Comparison of ENCODE assay signal across 1 cellular context in the genomic region with DNA sequence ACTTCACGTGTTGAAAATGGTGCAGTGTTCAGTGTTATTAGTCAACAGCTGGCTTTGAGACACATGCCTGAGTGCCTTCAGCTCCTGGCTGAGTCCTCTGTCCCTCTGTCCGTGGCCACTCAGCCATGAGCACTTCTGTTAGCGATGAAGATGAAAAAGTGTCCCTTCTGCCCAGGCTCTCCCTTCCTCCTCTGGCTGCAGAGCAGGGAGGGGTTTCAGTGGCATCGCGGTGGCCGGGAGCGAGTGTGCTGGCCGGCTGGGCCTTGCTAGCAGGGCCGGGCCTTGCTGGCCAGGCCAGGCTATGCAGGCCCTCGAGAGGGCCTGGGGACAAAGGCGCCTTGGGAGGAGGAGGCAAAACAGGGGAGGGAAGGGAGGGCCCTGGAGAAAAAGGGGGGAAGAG.
TF ChIP-seq lines count a peak whose summit lies in the region.

No MANE protein-coding gene starts in this region.

TF ChIP-seq in K562, 482 proteins besides CTCF, POLR2A, EP300 and RAD21 (continued from another document):
- TF ChIP-seq, protein P1, sequence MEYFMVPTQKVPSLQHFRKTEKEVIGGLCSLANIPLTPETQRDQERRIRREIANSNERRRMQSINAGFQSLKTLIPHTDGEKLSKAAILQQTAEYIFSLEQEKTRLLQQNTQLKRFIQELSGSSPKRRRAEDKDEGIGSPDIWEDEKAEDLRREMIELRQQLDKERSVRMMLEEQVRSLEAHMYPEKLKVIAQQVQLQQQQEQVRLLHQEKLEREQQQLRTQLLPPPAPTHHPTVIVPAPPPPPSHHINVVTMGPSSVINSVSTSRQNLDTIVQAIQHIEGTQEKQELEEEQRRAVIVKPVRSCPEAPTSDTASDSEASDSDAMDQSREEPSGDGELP (CRISPR knock-in tag; IDR thresholded peaks at IDR 0.05; ENCODE audit: borderline replicate concordance), result no peak
- no peak for TF ChIP-seq ZNF253 (CRISPR knock-in tag; conservative IDR thresholded peaks at IDR 0.05)
- TF ChIP-seq, protein P2, sequence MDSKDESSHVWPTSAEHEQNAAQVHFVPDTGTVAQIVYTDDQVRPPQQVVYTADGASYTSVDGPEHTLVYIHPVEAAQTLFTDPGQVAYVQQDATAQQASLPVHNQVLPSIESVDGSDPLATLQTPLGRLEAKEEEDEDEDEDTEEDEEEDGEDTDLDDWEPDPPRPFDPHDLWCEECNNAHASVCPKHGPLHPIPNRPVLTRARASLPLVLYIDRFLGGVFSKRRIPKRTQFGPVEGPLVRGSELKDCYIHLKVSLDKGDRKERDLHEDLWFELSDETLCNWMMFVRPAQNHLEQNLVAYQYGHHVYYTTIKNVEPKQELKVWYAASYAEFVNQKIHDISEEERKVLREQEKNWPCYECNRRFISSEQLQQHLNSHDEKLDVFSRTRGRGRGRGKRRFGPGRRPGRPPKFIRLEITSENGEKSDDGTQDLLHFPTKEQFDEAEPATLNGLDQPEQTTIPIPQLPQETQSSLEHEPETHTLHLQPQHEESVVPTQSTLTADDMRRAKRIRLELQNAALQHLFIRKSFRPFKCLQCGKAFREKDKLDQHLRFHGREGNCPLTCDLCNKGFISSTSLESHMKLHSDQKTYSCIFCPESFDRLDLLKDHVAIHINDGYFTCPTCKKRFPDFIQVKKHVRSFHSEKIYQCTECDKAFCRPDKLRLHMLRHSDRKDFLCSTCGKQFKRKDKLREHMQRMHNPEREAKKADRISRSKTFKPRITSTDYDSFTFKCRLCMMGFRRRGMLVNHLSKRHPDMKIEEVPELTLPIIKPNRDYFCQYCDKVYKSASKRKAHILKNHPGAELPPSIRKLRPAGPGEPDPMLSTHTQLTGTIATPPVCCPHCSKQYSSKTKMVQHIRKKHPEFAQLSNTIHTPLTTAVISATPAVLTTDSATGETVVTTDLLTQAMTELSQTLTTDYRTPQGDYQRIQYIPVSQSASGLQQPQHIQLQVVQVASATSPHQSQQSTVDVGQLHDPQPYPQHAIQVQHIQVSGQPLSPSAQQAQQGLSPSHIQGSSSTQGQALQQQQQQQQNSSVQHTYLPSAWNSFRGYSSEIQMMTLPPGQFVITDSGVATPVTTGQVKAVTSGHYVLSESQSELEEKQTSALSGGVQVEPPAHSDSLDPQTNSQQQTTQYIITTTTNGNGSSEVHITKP (IDR thresholded peaks at IDR 0.05; ENCODE audit: partially characterized antibody), result no peak
- no peak for TF ChIP-seq NCOA4 (IDR thresholded peaks at IDR 0.05; ENCODE audit: partially characterized antibody)
- no peak for TF ChIP-seq SMAD3 (CRISPR knock-in tag; conservative IDR thresholded peaks at IDR 0.05)
